1 cellular context compared by ENCODE assay signal in genomic region chr17:77148109-77148958, GRCh38.
A peak's percentile ranks its signal among the peaks of the same experiment; 100 is the strongest.
TF ChIP-seq lines count a peak whose summit lies in the region.

No MANE protein-coding gene starts in this region.

TF ChIP-seq in HepG2, 621 proteins besides CTCF, POLR2A, EP300 and RAD21 (continued from another document and continues in another):
- TF ChIP-seq, protein P1, sequence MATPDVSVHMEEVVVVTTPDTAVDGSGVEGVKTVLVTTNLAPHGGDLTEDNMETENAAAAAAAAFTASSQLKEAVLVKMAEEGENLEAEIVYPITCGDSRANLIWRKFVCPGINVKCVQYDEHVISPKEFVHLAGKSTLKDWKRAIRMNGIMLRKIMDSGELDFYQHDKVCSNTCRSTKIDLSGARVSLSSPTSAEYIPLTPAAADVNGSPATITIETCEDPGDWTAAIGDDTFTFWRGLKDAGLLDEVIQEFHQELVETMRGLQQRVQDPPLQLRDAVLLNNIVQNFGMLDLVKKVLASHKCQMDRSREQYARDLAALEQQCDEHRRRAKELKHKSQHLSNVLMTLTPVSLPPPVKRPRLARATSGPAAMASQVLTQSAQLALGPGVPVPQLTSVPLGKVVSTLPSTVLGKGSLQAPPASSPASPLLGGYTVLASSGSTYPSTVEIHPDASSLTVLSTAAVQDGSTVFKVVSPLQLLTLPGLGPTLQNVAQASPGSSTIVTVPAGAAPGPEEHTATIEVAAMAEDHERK (CRISPR knock-in tag; IDR thresholded peaks at IDR 0.05; ENCODE audit: low read depth): no peak
- TF ChIP-seq ZMYM4 (CRISPR knock-in tag; IDR thresholded peaks at IDR 0.05) (0 out of 2 replicates have a peak, but pooled peaks have one; percentile 26), MTA3 (CRISPR knock-in tag; IDR thresholded peaks at IDR 0.05) (no peak), CREB3 (CRISPR knock-in tag; IDR thresholded peaks at IDR 0.05) (no peak), ZNF776 (CRISPR knock-in tag; IDR thresholded peaks at IDR 0.05) (no peak), PATZ1 (CRISPR knock-in tag; IDR thresholded peaks at IDR 0.05) (0 out of 2 replicates have a peak, but pooled peaks have one; percentile 18), SOX5 (CRISPR knock-in tag; IDR thresholded peaks at IDR 0.05; ENCODE audit: borderline replicate concordance) (peak; percentile 41; the same call in 1 of the 2 replicates), ETV5 (CRISPR knock-in tag; IDR thresholded peaks at IDR 0.05; ENCODE audit: borderline replicate concordance) (0 out of 2 replicates have a peak, but pooled peaks have one; percentile 25), KMT2A (CRISPR knock-in tag; IDR thresholded peaks at IDR 0.05) (peak; percentile 48; the same call in 1 of the 2 replicates), ZNF510 (CRISPR knock-in tag; IDR thresholded peaks at IDR 0.05; ENCODE audit: low read depth) (no peak), FOXO1 (CRISPR knock-in tag; IDR thresholded peaks at IDR 0.05) (no peak), ZNF720 (CRISPR knock-in tag; IDR thresholded peaks at IDR 0.05) (no peak), MXD4 (CRISPR knock-in tag; IDR thresholded peaks at IDR 0.05) (peak; percentile 29; the same call in 1 of the 2 replicates), ZFP36L2 (CRISPR knock-in tag; IDR thresholded peaks at IDR 0.05) (no peak), ZNF879 (CRISPR knock-in tag; IDR thresholded peaks at IDR 0.05) (no peak), ZNF431 (CRISPR knock-in tag; IDR thresholded peaks at IDR 0.05; ENCODE audit: borderline replicate concordance, low read depth) (no peak), AKAP8 (CRISPR knock-in tag; IDR thresholded peaks at IDR 0.05) (no peak), FOXK1 (CRISPR knock-in tag; IDR thresholded peaks at IDR 0.05; ENCODE audit: borderline replicate concordance, low read depth) (0 out of 2 replicates have a peak, but pooled peaks have one; percentile 25), ETV6 (CRISPR knock-in tag; conservative IDR thresholded peaks at IDR 0.05) (no peak), HNF4A (CRISPR knock-in tag; IDR thresholded peaks at IDR 0.05) (peak; percentile 85), NFKB2 (CRISPR knock-in tag; IDR thresholded peaks at IDR 0.05; ENCODE audit: borderline replicate concordance) (no peak), GATAD1 (CRISPR knock-in tag; IDR thresholded peaks at IDR 0.05) (no peak), MTF2 (CRISPR knock-in tag; IDR thresholded peaks at IDR 0.05; ENCODE audit: borderline replicate concordance) (no peak), YEATS4 (CRISPR knock-in tag; IDR thresholded peaks at IDR 0.05; ENCODE audit: borderline replicate concordance) (no peak), MIXL1 (CRISPR knock-in tag; IDR thresholded peaks at IDR 0.05) (no peak), ZNF251 (CRISPR knock-in tag; IDR thresholded peaks at IDR 0.05) (no peak)
- TF ChIP-seq, protein P2, sequence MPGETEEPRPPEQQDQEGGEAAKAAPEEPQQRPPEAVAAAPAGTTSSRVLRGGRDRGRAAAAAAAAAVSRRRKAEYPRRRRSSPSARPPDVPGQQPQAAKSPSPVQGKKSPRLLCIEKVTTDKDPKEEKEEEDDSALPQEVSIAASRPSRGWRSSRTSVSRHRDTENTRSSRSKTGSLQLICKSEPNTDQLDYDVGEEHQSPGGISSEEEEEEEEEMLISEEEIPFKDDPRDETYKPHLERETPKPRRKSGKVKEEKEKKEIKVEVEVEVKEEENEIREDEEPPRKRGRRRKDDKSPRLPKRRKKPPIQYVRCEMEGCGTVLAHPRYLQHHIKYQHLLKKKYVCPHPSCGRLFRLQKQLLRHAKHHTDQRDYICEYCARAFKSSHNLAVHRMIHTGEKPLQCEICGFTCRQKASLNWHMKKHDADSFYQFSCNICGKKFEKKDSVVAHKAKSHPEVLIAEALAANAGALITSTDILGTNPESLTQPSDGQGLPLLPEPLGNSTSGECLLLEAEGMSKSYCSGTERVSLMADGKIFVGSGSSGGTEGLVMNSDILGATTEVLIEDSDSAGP (CRISPR knock-in tag; IDR thresholded peaks at IDR 0.05; ENCODE audit: borderline replicate concordance): peak; percentile 35; the same call in 1 of the 2 replicates
- TF ChIP-seq, protein P3, sequence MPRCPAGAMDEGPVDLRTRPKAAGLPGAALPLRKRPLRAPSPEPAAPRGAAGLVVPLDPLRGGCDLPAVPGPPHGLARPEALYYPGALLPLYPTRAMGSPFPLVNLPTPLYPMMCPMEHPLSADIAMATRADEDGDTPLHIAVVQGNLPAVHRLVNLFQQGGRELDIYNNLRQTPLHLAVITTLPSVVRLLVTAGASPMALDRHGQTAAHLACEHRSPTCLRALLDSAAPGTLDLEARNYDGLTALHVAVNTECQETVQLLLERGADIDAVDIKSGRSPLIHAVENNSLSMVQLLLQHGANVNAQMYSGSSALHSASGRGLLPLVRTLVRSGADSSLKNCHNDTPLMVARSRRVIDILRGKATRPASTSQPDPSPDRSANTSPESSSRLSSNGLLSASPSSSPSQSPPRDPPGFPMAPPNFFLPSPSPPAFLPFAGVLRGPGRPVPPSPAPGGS (CRISPR knock-in tag; IDR thresholded peaks at IDR 0.05): 0 out of 2 replicates have a peak, but pooled peaks have one; percentile 58
- TF ChIP-seq, protein P4, sequence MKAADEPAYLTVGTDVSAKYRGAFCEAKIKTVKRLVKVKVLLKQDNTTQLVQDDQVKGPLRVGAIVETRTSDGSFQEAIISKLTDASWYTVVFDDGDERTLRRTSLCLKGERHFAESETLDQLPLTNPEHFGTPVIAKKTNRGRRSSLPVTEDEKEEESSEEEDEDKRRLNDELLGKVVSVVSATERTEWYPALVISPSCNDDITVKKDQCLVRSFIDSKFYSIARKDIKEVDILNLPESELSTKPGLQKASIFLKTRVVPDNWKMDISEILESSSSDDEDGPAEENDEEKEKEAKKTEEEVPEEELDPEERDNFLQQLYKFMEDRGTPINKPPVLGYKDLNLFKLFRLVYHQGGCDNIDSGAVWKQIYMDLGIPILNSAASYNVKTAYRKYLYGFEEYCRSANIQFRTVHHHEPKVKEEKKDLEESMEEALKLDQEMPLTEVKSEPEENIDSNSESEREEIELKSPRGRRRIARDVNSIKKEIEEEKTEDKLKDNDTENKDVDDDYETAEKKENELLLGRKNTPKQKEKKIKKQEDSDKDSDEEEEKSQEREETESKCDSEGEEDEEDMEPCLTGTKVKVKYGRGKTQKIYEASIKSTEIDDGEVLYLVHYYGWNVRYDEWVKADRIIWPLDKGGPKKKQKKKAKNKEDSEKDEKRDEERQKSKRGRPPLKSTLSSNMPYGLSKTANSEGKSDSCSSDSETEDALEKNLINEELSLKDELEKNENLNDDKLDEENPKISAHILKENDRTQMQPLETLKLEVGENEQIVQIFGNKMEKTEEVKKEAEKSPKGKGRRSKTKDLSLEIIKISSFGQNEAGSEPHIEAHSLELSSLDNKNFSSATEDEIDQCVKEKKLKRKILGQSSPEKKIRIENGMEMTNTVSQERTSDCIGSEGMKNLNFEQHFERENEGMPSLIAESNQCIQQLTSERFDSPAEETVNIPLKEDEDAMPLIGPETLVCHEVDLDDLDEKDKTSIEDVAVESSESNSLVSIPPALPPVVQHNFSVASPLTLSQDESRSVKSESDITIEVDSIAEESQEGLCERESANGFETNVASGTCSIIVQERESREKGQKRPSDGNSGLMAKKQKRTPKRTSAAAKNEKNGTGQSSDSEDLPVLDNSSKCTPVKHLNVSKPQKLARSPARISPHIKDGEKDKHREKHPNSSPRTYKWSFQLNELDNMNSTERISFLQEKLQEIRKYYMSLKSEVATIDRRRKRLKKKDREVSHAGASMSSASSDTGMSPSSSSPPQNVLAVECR (CRISPR knock-in tag; IDR thresholded peaks at IDR 0.05; ENCODE audit: borderline replicate concordance): peak; percentile 15; the same call in 1 of the 2 replicates
- TF ChIP-seq, protein P5, sequence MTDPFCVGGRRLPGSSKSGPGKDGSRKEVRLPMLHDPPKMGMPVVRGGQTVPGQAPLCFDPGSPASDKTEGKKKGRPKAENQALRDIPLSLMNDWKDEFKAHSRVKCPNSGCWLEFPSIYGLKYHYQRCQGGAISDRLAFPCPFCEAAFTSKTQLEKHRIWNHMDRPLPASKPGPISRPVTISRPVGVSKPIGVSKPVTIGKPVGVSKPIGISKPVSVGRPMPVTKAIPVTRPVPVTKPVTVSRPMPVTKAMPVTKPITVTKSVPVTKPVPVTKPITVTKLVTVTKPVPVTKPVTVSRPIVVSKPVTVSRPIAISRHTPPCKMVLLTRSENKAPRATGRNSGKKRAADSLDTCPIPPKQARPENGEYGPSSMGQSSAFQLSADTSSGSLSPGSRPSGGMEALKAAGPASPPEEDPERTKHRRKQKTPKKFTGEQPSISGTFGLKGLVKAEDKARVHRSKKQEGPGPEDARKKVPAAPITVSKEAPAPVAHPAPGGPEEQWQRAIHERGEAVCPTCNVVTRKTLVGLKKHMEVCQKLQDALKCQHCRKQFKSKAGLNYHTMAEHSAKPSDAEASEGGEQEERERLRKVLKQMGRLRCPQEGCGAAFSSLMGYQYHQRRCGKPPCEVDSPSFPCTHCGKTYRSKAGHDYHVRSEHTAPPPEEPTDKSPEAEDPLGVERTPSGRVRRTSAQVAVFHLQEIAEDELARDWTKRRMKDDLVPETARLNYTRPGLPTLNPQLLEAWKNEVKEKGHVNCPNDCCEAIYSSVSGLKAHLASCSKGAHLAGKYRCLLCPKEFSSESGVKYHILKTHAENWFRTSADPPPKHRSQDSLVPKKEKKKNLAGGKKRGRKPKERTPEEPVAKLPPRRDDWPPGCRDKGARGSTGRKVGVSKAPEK (CRISPR knock-in tag; IDR thresholded peaks at IDR 0.05; ENCODE audit: borderline replicate concordance): no peak
- TF ChIP-seq, protein P6, sequence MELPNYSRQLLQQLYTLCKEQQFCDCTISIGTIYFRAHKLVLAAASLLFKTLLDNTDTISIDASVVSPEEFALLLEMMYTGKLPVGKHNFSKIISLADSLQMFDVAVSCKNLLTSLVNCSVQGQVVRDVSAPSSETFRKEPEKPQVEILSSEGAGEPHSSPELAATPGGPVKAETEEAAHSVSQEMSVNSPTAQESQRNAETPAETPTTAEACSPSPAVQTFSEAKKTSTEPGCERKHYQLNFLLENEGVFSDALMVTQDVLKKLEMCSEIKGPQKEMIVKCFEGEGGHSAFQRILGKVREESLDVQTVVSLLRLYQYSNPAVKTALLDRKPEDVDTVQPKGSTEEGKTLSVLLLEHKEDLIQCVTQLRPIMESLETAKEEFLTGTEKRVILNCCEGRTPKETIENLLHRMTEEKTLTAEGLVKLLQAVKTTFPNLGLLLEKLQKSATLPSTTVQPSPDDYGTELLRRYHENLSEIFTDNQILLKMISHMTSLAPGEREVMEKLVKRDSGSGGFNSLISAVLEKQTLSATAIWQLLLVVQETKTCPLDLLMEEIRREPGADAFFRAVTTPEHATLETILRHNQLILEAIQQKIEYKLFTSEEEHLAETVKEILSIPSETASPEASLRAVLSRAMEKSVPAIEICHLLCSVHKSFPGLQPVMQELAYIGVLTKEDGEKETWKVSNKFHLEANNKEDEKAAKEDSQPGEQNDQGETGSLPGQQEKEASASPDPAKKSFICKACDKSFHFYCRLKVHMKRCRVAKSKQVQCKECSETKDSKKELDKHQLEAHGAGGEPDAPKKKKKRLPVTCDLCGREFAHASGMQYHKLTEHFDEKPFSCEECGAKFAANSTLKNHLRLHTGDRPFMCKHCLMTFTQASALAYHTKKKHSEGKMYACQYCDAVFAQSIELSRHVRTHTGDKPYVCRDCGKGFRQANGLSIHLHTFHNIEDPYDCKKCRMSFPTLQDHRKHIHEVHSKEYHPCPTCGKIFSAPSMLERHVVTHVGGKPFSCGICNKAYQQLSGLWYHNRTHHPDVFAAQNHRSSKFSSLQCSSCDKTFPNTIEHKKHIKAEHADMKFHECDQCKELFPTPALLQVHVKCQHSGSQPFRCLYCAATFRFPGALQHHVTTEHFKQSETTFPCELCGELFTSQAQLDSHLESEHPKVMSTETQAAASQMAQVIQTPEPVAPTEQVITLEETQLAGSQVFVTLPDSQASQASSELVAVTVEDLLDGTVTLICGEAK (IDR thresholded peaks at IDR 0.05): no peak
- TF ChIP-seq, protein P6 (CRISPR knock-in tag; IDR thresholded peaks at IDR 0.05): no peak
